In the genomic region with DNA sequence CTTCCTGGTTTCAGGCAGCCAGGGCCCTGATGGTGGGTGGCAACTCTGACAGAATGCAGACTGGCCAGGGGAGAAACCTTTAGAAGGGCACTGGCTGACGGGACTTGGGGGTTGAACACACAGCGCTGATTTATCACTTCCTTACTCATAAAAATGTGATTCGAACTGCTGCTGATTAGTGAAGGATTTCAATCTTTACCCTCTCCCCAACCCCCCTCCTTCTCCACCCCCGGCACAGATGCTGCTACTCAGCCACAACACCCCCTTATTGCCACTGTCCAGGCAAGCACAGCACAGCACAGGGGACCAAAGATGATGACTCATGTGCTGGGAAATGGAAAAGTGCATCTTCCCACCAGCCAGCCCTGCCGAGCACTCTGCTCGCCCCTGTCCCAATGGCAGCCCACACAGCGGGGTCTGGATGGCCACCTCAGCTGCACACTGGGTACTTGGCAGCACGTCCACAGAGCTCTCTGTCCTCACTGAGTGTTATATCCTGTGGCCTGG, we compare ENCODE assay signal across 11 cellular contexts.
A peak's percentile ranks its signal among the peaks of the same experiment; 100 is the strongest.
DNase-seq lines count a peak whose midpoint lies in the region; ATAC-seq, FAIRE-seq and TF ChIP-seq lines count a peak whose summit lies in the region.
"Had no signal": no experiment of that assay in that cellular context is flagged by ENCODE, and none has a peak within 500 bp of the region (broad histone marks: within the 10 kb centered on the region; RNA-seq: fewer than 3 reads in every experiment).

No MANE protein-coding gene starts in this region.

- H3K9me3 ChIP-seq in lung (ENCODE audit: control insufficient read depth in 2 of 2, insufficient read depth in 1 of 2, low read length in 1 of 2) (no peaks in the 10 kb centered on the region), thymus (ENCODE audit: control insufficient read depth) (no peaks in the 10 kb centered on the region)
- H3K9me3 ChIP-seq: body of pancreas had no signal

- ATAC-seq in lung (ENCODE audit: insufficient read depth, low FRiP score) = peak; percentile 49
- no peak for ATAC-seq in GM21360 (IDR thresholded peaks at IDR 0.05; ENCODE audit: unreplicated experiment)
- ATAC-seq: body of pancreas had no signal

- WGBS in lung, 2 donors = 76 to 85% methylated on average over 8 of the region's 8 CpGs
- 96% methylated on average over 8 of the region's 8 CpGs for WGBS in thymus

- H3K27me3 ChIP-seq in bronchial epithelial cell (ENCODE audit: control insufficient read depth, insufficient read depth, low read length) = no peaks in the 10 kb centered on the region
- no peaks in the 10 kb centered on the region for H3K27me3 ChIP-seq in lung (ENCODE audit: control insufficient read depth, insufficient read depth)
- no peaks in the 10 kb centered on the region for H3K27me3 ChIP-seq in thymus (ENCODE audit: control insufficient read depth, insufficient read depth)
- H3K27me3 ChIP-seq: body of pancreas had no signal

- TF ChIP-seq CTCF in bronchial epithelial cell (IDR thresholded peaks at IDR 0.05; ENCODE audit: insufficient read depth, low read length, severe bottlenecking) = no peak
- TF ChIP-seq CTCF in lung (IDR thresholded peaks at IDR 0.05; ENCODE audit: control extremely low read depth, extremely low read depth) = no peak

- peak; percentile 46 for DNase-seq in HTR-8/SVneo (ENCODE audit: insufficient read length, low spot score)
- DNase-seq in bronchial epithelial cell (ENCODE audit: low read depth) = no peak
- DNase-seq in lung (ENCODE audit: low spot score) = no peak
- no peak for DNase-seq in activated naive CD4-positive, alpha-beta T cell treated with Interleukin-2 at 50 U/mL for 16 hours
- no peak for DNase-seq in NAMALWA (ENCODE audit: low spot score)
- no peak for DNase-seq in NOMO-1 treated with dmso at 0.1 percent for 144 hours (lab: John Stamatoyannopoulos, UW; ENCODE audit: unreplicated experiment)
- DNase-seq: activated CD4-positive, alpha-beta T cell treated with anti-CD3 and anti-CD28 coated beads, Interleukin-2, amount 10 ng/mL, durations not matched to agents 7 days and 5 days; NCI-H2107 had no signal

- peak overlapping the region; percentile 48 to 63 for H3K27ac ChIP-seq in lung (ENCODE audit: low read depth in 1 of 2, low read length in 1 of 2)
- peak overlapping the region; percentile 8 for H3K27ac ChIP-seq in thymus (ENCODE audit: low read depth)

- no peak overlapping the region for H3K4me3 ChIP-seq in bronchial epithelial cell (ENCODE audit: low read depth, low read length)
- H3K4me3 ChIP-seq in lung = no peak overlapping the region
- H3K4me3 ChIP-seq in thymus (ENCODE audit: low read length) = no peak overlapping the region
- H3K4me3 ChIP-seq: body of pancreas had no signal

- peaks cover 5% of the 10 kb centered on the region for H3K36me3 ChIP-seq in bronchial epithelial cell (ENCODE audit: control insufficient read depth, insufficient read depth, low read length)
- H3K36me3 ChIP-seq in lung (ENCODE audit: control insufficient read depth in 2 of 2, insufficient read depth in 2 of 2, low read length in 2 of 2) = peaks cover 3 to 8% of the 10 kb centered on the region in 2 donors
- peaks cover 42% of the 10 kb centered on the region for H3K36me3 ChIP-seq in thymus (ENCODE audit: control insufficient read depth, insufficient read depth)

- H3K4me1 ChIP-seq in lung (ENCODE audit: control insufficient read depth in 2 of 2, insufficient read depth in 2 of 2, low read length in 2 of 2) (peaks cover 5 to 13% of the 10 kb centered on the region in 2 donors), thymus (ENCODE audit: control insufficient read depth, insufficient read depth, low read length) (no peaks in the 10 kb centered on the region)

- FAIRE-seq in HTR-8/SVneo (lab: Jason Lieb, UNC) (peak; percentile 96), bronchial epithelial cell (lab: Jason Lieb, UNC) (peak; percentile 90)
